16 cellular contexts compared by ENCODE assay signal in the genomic region with DNA sequence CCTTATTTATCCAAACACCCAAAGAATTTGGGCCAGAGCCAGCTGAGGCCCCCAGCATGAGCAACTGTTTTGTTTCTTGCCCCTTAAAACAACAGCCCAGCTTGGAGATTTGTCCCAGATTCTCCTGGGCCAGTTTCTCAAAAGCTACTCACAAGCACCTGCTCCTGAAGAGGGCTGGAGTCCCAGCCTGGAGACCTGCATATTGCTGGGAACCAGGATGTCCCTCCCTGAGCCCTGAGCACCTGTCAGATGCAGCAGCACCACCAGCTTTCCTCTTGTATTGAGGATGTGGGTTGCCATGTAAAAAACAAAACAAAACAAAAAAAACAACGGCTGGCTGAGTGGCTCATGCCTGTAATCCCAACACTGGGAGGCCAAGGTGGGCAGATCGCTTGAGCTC.
"Had no signal": no experiment of that assay in that cellular context is flagged by ENCODE, and none has a peak within 500 bp of the region (broad histone marks: within the 10 kb centered on the region; RNA-seq: fewer than 3 reads in every experiment).

No MANE protein-coding gene starts in this region.

- H3K4me3 ChIP-seq: gastrocnemius medialis, heart left ventricle, prostate gland, skin epidermis had no signal

- H3K27ac ChIP-seq: gastrocnemius medialis, heart left ventricle, prostate gland, skin epidermis had no signal

- H3K9me3 ChIP-seq: gastrocnemius medialis, heart left ventricle, prostate gland had no signal

- ATAC-seq: activated T-cell treated with anti-CD3 and anti-CD28 coated beads, Interleukin-2, amount 50 U/mL, for 4 hours; gastrocnemius medialis; heart left ventricle; right cardiac atrium; stimulated activated naive CD8-positive, alpha-beta T cell treated with anti-CD3 and anti-CD28 coated beads, Interleukin-15, Interleukin-2, amounts not matched to agents 100 U/mL and 50 U/mL, for 24 hours had no signal

- H3K27me3 ChIP-seq: gastrocnemius medialis, heart left ventricle had no signal

- H3K36me3 ChIP-seq: gastrocnemius medialis, heart left ventricle, prostate gland had no signal

- DNase-seq: activated CD4-positive, alpha-beta memory T cell treated with anti-CD3 and anti-CD28 coated beads for 36 hours; activated CD4-positive, alpha-beta T cell treated with anti-CD3 and anti-CD28 coated beads for 1 hour; activated effector memory CD4-positive, alpha-beta T cell treated with Interleukin-2 at 50 U/mL for 16 hours; activated T-cell treated with anti-CD3 and anti-CD28 coated beads, Interleukin-2, amount 50 U/mL, for 4 hours; amniotic stem cell; gastrocnemius medialis; heart left ventricle; immature natural killer cell; occipital lobe; right cardiac atrium; stimulated activated CD4-positive, alpha-beta T cell treated with anti-CD3 and anti-CD28 coated beads, Interleukin-4, amount 100 ng/mL, for 4 hours; stimulated activated CD8-positive, alpha-beta memory T cell treated with anti-CD3 and anti-CD28 coated beads, Interleukin-4, amount 100 ng/mL, for 48 hours; stimulated activated naive CD8-positive, alpha-beta T cell treated with anti-CD3 and anti-CD28 coated beads, Interleukin-15, Interleukin-2, amounts not matched to agents 100 U/mL and 50 U/mL, for 24 hours; T1000 had no signal
